Comparison of ENCODE assay signal across 7 cellular contexts in the genomic region with DNA sequence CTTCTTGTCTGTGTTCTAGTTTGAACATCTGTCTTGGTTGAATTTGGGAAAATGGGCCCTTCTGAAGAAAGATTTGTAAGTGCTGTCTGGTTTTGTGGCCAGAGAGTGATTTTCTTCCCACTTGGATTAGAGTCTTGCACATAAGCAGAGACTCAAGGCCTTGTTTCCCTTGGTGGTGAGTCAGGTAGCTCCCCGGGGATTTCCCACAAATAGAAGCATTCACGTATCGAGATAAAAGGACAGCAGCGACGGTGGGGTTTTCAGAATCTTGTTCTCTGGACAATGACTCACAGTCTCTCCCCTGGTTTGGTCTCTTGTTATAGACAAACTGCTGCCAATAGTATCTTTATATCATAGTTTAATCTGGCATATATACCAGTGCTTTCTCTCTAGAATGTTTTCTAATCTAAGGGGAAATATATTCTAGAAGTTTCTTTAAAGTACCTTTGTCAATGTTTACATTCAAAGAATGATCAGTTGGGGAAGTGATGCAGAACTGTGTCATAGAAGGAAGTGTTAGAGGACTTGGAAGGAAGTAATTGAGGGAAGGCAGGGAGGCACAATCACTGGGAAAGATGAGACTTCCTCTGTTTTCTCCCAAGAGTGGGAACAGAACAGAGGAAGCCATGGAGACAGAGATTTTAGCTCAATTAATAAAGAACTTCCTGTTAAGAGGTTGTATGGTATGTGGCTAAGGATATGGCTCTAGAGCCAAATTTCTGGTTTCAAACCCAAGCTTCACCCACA. TPM values are rescaled to one million over a fixed set of nuclear protein-coding genes. Genes with fewer than 3 reads are reported as not detected.
DNase-seq lines count a peak whose midpoint lies in the region; ATAC-seq lines count a peak whose summit lies in the region.

No MANE protein-coding gene starts in this region.

- peaks cover 36% of the 10 kb centered on the region for H3K36me3 Mint-ChIP-seq in activated T-cell treated with anti-CD3 and anti-CD28 coated beads, Interleukin-2, amount 50 U/mL, for 4 hours (ENCODE audit: insufficient read depth)

- ATAC-seq in activated T-cell treated with anti-CD3 and anti-CD28 coated beads, Interleukin-2, amount 50 U/mL, for 4 hours, result peak; percentile 95 to 97
- ATAC-seq in left ventricle myocardium superior (peak; percentile 8), HG03097 (IDR thresholded peaks at IDR 0.05; ENCODE audit: low FRiP score, unreplicated experiment) (no peak)

- no peaks in the 10 kb centered on the region for H3K9me3 Mint-ChIP-seq in activated T-cell treated with anti-CD3 and anti-CD28 coated beads, Interleukin-2, amount 50 U/mL, for 4 hours

- no peak overlapping the region for H3K4me3 Mint-ChIP-seq in activated T-cell treated with anti-CD3 and anti-CD28 coated beads, Interleukin-2, amount 50 U/mL, for 4 hours

- peaks cover 15% of the 10 kb centered on the region for H3K4me1 Mint-ChIP-seq in activated T-cell treated with anti-CD3 and anti-CD28 coated beads, Interleukin-2, amount 50 U/mL, for 4 hours (ENCODE audit: low read depth)

- intact Hi-C loops in left ventricle myocardium superior (cut with micrococcal nuclease), result no loop called here

- DNase-seq in HT-29 (ENCODE audit: low spot score), result peak; percentile 84
- peak; percentile 20 for DNase-seq in activated T-cell treated with anti-CD3 and anti-CD28 coated beads, Interleukin-2, amount 50 U/mL, for 4 hours
- DNase-seq in left ventricle myocardium superior, result no peak
- DNase-seq in stimulated activated CD8-positive, alpha-beta memory T cell treated with anti-CD3 and anti-CD28 coated beads, Interleukin-12 subunit alpha, Interleukin-12 subunit beta, amount 100 ng/mL, for 24 hours (ENCODE audit: extremely low read depth), result peak; percentile 14
- DNase-seq in SKM-1 treated with dmso at 0.1 percent for 144 hours (lab: John Stamatoyannopoulos, UW; ENCODE audit: unreplicated experiment), result no peak
- no peak for DNase-seq in globus pallidus (ENCODE audit: low spot score)

- no peaks in the 10 kb centered on the region for H3K27me3 Mint-ChIP-seq in activated T-cell treated with anti-CD3 and anti-CD28 coated beads, Interleukin-2, amount 50 U/mL, for 4 hours (ENCODE audit: low read depth)

RNA-seq across cellular contexts. Expression of a gene that starts 18.1 kb away (rescaled TPM):
- 24.8 and 27.5 TPM in 2 replicates for total RNA-seq in HT-29 (2014; rRNA removed; shearing (Covaris generic))
- total RNA-seq in activated T-cell treated with anti-CD3 and anti-CD28 coated beads, Interleukin-2, amount 50 U/mL, for 4 hours, result 10 to 100 TPM; 49.2 to 64.7 (median 57.6) TPM
- total RNA-seq in left ventricle myocardium superior, result 3.5 TPM

RNA-seq across cellular contexts. Expression of a gene that starts 34.8 kb away (rescaled TPM):
- 30.9 and 36.5 TPM in 2 replicates for total RNA-seq in HT-29 (2014; rRNA removed; shearing (Covaris generic))
- total RNA-seq in activated T-cell treated with anti-CD3 and anti-CD28 coated beads, Interleukin-2, amount 50 U/mL, for 4 hours, result 1 to 10 TPM; 1.3 to 1.9 (median 1.6) TPM
- total RNA-seq in left ventricle myocardium superior, result 13.0 TPM

RNA-seq across cellular contexts. Expression of a gene that starts 53.8 kb away (rescaled TPM):
- total RNA-seq in HT-29 (2014; rRNA removed; shearing (Covaris generic)), result 28.8 and 30.2 TPM in 2 replicates
- total RNA-seq in activated T-cell treated with anti-CD3 and anti-CD28 coated beads, Interleukin-2, amount 50 U/mL, for 4 hours, result 10 to 100 TPM; 56.7 to 59.1 (median 58.0) TPM
- 53.9 TPM for total RNA-seq in left ventricle myocardium superior

Comparison
In these comparisons a context has a peak if more than half of its experiments do, and no peak if none do; other contexts are left out.
1. DNase-seq: peak in HT-29 (single experiment), activated T-cell treated with anti-CD3 and anti-CD28 coated beads, Interleukin-2, amount 50 U/mL, for 4 hours (single experiment) and stimulated activated CD8-positive, alpha-beta memory T cell treated with anti-CD3 and anti-CD28 coated beads, Interleukin-12 subunit alpha, Interleukin-12 subunit beta, amount 100 ng/mL, for 24 hours (single experiment); none in left ventricle myocardium superior (single experiment), SKM-1 treated with dmso at 0.1 percent for 144 hours (single experiment) and globus pallidus (single experiment).